12 cellular contexts compared by ENCODE assay signal in genomic region chr1:50973255-50973654, GRCh38. TPM values are rescaled to one million over a fixed set of nuclear protein-coding genes. Genes with fewer than 3 reads are reported as not detected.
DNase-seq lines count a peak whose midpoint lies in the region; ATAC-seq, FAIRE-seq and TF ChIP-seq lines count a peak whose summit lies in the region.
"Had no signal": no experiment of that assay in that cellular context is flagged by ENCODE, and none has a peak within 500 bp of the region (broad histone marks: within the 10 kb centered on the region; RNA-seq: fewer than 3 reads in every experiment).

No MANE protein-coding gene starts in this region.

- H3K27me3 Mint-ChIP-seq in MCF 10A (ENCODE audit: insufficient read depth, unreplicated experiment), result no peaks in the 10 kb centered on the region

- no peak for DNase-seq in MCF 10A (ENCODE audit: unreplicated experiment)
- no peak for DNase-seq in mammary epithelial cell
- no peak for DNase-seq in Panc1 (ENCODE audit: low read depth, low spot score)
- DNase-seq in foreskin melanocyte, result peak; percentile 11
- no peak for DNase-seq in transverse colon
- DNase-seq in mucosa of descending colon, result no peak
- no peak for DNase-seq in NCI-H2029 (lab: John Stamatoyannopoulos, UW)
- no peak for DNase-seq in H54 (ENCODE audit: insufficient read length, low spot score)
- DNase-seq: effector memory CD4-positive, alpha-beta T cell; left colon; stimulated activated naive CD8-positive, alpha-beta T cell treated with anti-CD3 and anti-CD28 coated beads, Interleukin-15, amount 100 ng/mL, for 72 hours had no signal

- TF ChIP-seq EP300 in transverse colon (IDR thresholded peaks at IDR 0.05; ENCODE audit: low read depth), result no peak

- no peak overlapping the region for H2AFZ ChIP-seq in mammary epithelial cell (ENCODE audit: low read depth, low read length)

- in situ Hi-C loops in mammary epithelial cell (cut with MboI; ENCODE audit: low sequenced_read_pairs in 2 of 2), result no loop called here
- in situ Hi-C loops in Panc1 (cut with HindIII; ENCODE audit: low pct_unique_long_range_greater_than_20kb, low sequenced_read_pairs), result no loop called here
- in situ Hi-C loops in transverse colon (cut with MboI; ENCODE audit: low pct_ligation_motif_present in 1 of 4, low pct_unique_long_range_greater_than_20kb in 1 of 4, low sequenced_read_pairs in 3 of 4), result no loop called here

- TF ChIP-seq CTCF in MCF 10A (IDR thresholded peaks at IDR 0.05; ENCODE audit: unreplicated experiment) (no peak), mammary epithelial cell (conservative IDR thresholded peaks at IDR 0.05 in 1 of 2, IDR thresholded peaks at IDR 0.05 in 1 of 2; ENCODE audit: extremely low read depth in 1 of 2, insufficient read depth in 1 of 2, low read depth in 1 of 2, low read length in 2 of 2) (no peak), Panc1 (IDR thresholded peaks at IDR 0.05) (no peak), transverse colon (IDR thresholded peaks at IDR 0.05) (no peak), mucosa of descending colon (IDR thresholded peaks at IDR 0.05) (no peak)

- dilution Hi-C loops in mammary epithelial cell (cut with HindIII; ENCODE audit: low sequenced_read_pairs), result no loop called here

- H3K4me1 ChIP-seq in mammary epithelial cell (ENCODE audit: insufficient read depth, low read length), result peaks cover 9% of the 10 kb centered on the region
- peaks cover 19% of the 10 kb centered on the region for H3K4me1 ChIP-seq in Panc1 (ENCODE audit: control insufficient read depth, insufficient read depth, low read length)
- H3K4me1 ChIP-seq in transverse colon, result peaks cover 0 to 33% (median 7%) of the 10 kb centered on the region in 4 donors
- H3K4me1 ChIP-seq in mucosa of descending colon (ENCODE audit: low read depth), result peaks cover 13% of the 10 kb centered on the region

- POLR2A ChIA-PET in MCF 10A (lab: Yijun Ruan, JAX), result interaction anchor here (0.6 to 2.6 kb wide), 8 partner anchors 9 to 288 kb away, joined by 3 to 50 read pairs (median 5); partner anchors contain the start of genes FAF1 and RNF11
- POLR2A ChIA-PET in Panc1 (lab: Charles Lee), result no interaction called here

- no peak overlapping the region for H3K4me2 ChIP-seq in mammary epithelial cell (ENCODE audit: insufficient read depth, low read depth, low read length)

- no peak overlapping the region for H3K9ac ChIP-seq in mammary epithelial cell (ENCODE audit: insufficient read depth, low read length)

- H3K27ac Mint-ChIP-seq in MCF 10A (ENCODE audit: low read depth, unreplicated experiment), result peak overlapping the region; percentile 96
- H3K27ac Mint-ChIP-seq: stimulated activated naive CD8-positive, alpha-beta T cell treated with anti-CD3 and anti-CD28 coated beads, Interleukin-15, amount 100 ng/mL, for 72 hours had no signal

- BruUV-seq in MCF 10A (replicated peaks; lab: Mats Ljungman, UMichigan) (no TSS peak), mammary epithelial cell (replicated peaks; lab: Mats Ljungman, UMichigan) (no TSS peak), Panc1 (replicated peaks; lab: Mats Ljungman, UMichigan) (no TSS peak)

- H4K20me1 ChIP-seq in mammary epithelial cell (ENCODE audit: insufficient read depth, low read length), result no peaks in the 10 kb centered on the region

- H3K79me2 ChIP-seq in mammary epithelial cell (ENCODE audit: insufficient read depth, low read length), result peaks cover 37% of the 10 kb centered on the region

- no peak for FAIRE-seq in H54 (lab: Jason Lieb, UNC)

- TF ChIP-seq POLR2A in transverse colon (IDR thresholded peaks at IDR 0.05) (no peak), H54 (IDR thresholded peaks at IDR 0.05; ENCODE audit: low read depth, low read length) (no peak)

- intact Hi-C loops in MCF 10A (cut with micrococcal nuclease) (no loop called here), mammary epithelial cell (cut with micrococcal nuclease) (no loop called here), Panc1 (cut with micrococcal nuclease; ENCODE audit: unreplicated experiment) (loop anchor here (10.0 kb wide), 1 partner anchor 198 kb away; no protein-coding TSS in a partner anchor), transverse colon (cut with DNase I; ENCODE audit: low total_unique reads) (no loop called here), mucosa of descending colon (cut with DNase I, micrococcal nuclease) (no loop called here)

- 67% methylated on average over 1 of the region's 1 CpG for WGBS in mammary epithelial cell (ENCODE audit: low coverage, missing lambda C conversion rate)
- 79 to 90% methylated on average over 1 of the region's 1 CpG for WGBS in transverse colon (ENCODE audit: low coverage in 1 of 2), 2 donors

- CTCF ChIA-PET in MCF 10A (lab: Yijun Ruan, JAX) (interaction anchor here (0.6 to 1.5 kb wide), 10 partner anchors 11 to 421 kb away, joined by 3 to 9 read pairs (median 5); partner anchors contain the start of gene FAF1), mammary epithelial cell (lab: Charles Lee; ENCODE audit: low non-redundant PET) (no interaction called here), Panc1 (lab: Charles Lee) (interaction anchor here (1.5 kb wide), 1 partner anchor 13 kb away, joined by 3 read pairs; the partner anchor contains the start of gene FAF1)

- H3K9me3 ChIP-seq in mammary epithelial cell (replicated peaks; ENCODE audit: insufficient read depth, low read length), result no peaks in the 10 kb centered on the region
- H3K9me3 ChIP-seq in Panc1 (ENCODE audit: control insufficient read depth, insufficient read depth, low read depth, low read length), result no peaks in the 10 kb centered on the region
- no peaks in the 10 kb centered on the region for H3K9me3 ChIP-seq in transverse colon
- H3K9me3 ChIP-seq in mucosa of descending colon, result no peaks in the 10 kb centered on the region

- H3K27ac ChIP-seq in mammary epithelial cell (ENCODE audit: insufficient read depth, low read depth, low read length) (no peak overlapping the region), Panc1 (ENCODE audit: low read length) (peak overlapping the region; percentile 100), transverse colon (peak overlapping the region in 3 of 4 donors; percentile 8 to 22 (median 12))
- H3K27ac ChIP-seq: cardiac muscle cell had no signal

- H3K4me1 Mint-ChIP-seq in MCF 10A (ENCODE audit: insufficient read depth, unreplicated experiment), result peaks cover 12% of the 10 kb centered on the region

- H3K4me3 Mint-ChIP-seq in MCF 10A (ENCODE audit: unreplicated experiment), result peak overlapping the region; percentile 86
- H3K4me3 Mint-ChIP-seq: stimulated activated naive CD8-positive, alpha-beta T cell treated with anti-CD3 and anti-CD28 coated beads, Interleukin-15, amount 100 ng/mL, for 72 hours had no signal

- H3K36me3 Mint-ChIP-seq in MCF 10A (ENCODE audit: insufficient read depth, unreplicated experiment), result peaks cover 7% of the 10 kb centered on the region

- ATAC-seq in Panc1, result no peak
- no peak for ATAC-seq in mucosa of descending colon
- ATAC-seq: left colon; stimulated activated naive CD8-positive, alpha-beta T cell treated with anti-CD3 and anti-CD28 coated beads, Interleukin-15, amount 100 ng/mL, for 72 hours had no signal

- H3K4me3 ChIP-seq in mammary epithelial cell (replicated peaks in 1 of 3; ENCODE audit: insufficient read depth in 1 of 3, low read depth in 2 of 3, low read length in 3 of 3) (no peak overlapping the region), Panc1 (ENCODE audit: low read depth in 2 of 2, low read length in 2 of 2) (peak overlapping the region; percentile 52 to 95), transverse colon (peak overlapping the region in 1 of 4 donors; percentile 11), mucosa of descending colon (no peak overlapping the region)
- H3K4me3 ChIP-seq: cardiac muscle cell had no signal

- H3K27me3 ChIP-seq in mammary epithelial cell (ENCODE audit: insufficient read depth, low read length) (no peaks in the 10 kb centered on the region), Panc1 (ENCODE audit: control insufficient read depth, insufficient read depth, low read length) (no peaks in the 10 kb centered on the region), transverse colon (no peaks in the 10 kb centered on the region)

- H3K36me3 ChIP-seq in mammary epithelial cell (ENCODE audit: insufficient read depth, low read length) (no peaks in the 10 kb centered on the region), Panc1 (ENCODE audit: control insufficient read depth, insufficient read depth, low read length) (peaks cover 5% of the 10 kb centered on the region), transverse colon (no peaks in the 10 kb centered on the region), mucosa of descending colon (ENCODE audit: low read depth) (no peaks in the 10 kb centered on the region)
- H3K36me3 ChIP-seq: cardiac muscle cell had no signal

- H3K9me3 Mint-ChIP-seq in MCF 10A (ENCODE audit: unreplicated experiment), result no peaks in the 10 kb centered on the region
- H3K9me3 Mint-ChIP-seq: stimulated activated naive CD8-positive, alpha-beta T cell treated with anti-CD3 and anti-CD28 coated beads, Interleukin-15, amount 100 ng/mL, for 72 hours had no signal

RNA-seq across cellular contexts. Expression of gene CDKN2C, which starts 3.2 kb away (rescaled TPM):
- total RNA-seq in MCF 10A (2022) (2.7 and 2.8 TPM in 2 replicates), mammary epithelial cell (1 to 10 TPM; 1.3 to 5.8 TPM), Panc1 (2021; ENCODE audit: unreplicated experiment) (50.4 TPM), transverse colon (10 to 100 TPM in 1 of 4 donors, 1 to 10 TPM in 2, not detected in 1; 6.7 to 10.3 (median 7.4) TPM), mucosa of descending colon (10 to 100 TPM in 2 of 3 donors, 1 to 10 TPM in 1; 4.4 to 20.7 (median 14.8) TPM)
- 5.1 TPM for polyA plus RNA-seq in mammary epithelial cell
- polyA minus RNA-seq in mammary epithelial cell, result 7.1 TPM
- 32.4 TPM for polyA plus RNA-seq in Panc1 (2012; ENCODE audit: insufficient read length)

RNA-seq across cellular contexts. Expression of gene FAF1, which starts 13.2 kb away (rescaled TPM):
- total RNA-seq in MCF 10A (2022), result 74.4 and 93.2 TPM in 2 replicates
- 10 to 100 TPM; 56.3 to 72.8 TPM for total RNA-seq in mammary epithelial cell
- polyA plus RNA-seq in mammary epithelial cell, result 20.0 TPM
- 29.9 TPM for polyA minus RNA-seq in mammary epithelial cell
- total RNA-seq in Panc1 (2021; ENCODE audit: unreplicated experiment), result 101 TPM
- polyA plus RNA-seq in Panc1 (2012; ENCODE audit: insufficient read length), result 39.7 TPM
- 10 to 100 TPM; 25.1 to 74.6 (median 37.2) TPM for total RNA-seq in transverse colon
- 10 to 100 TPM; 48.6 to 70.9 (median 57.7) TPM for total RNA-seq in mucosa of descending colon

Comparison
In these comparisons a context has a peak if more than half of its experiments do, and no peak if none do; other contexts are left out.
1. H3K4me3 ChIP-seq: peak in Panc1 (2 of 2); none in mammary epithelial cell (0 of 3) and mucosa of descending colon (single experiment).